Comparison of ENCODE assay signal across 28 cellular contexts in genomic region chrX:97556359-97556758, GRCh38.
"Had no signal": no experiment of that assay in that cellular context is flagged by ENCODE, and none has a peak within 500 bp of the region (broad histone marks: within the 10 kb centered on the region; RNA-seq: fewer than 3 reads in every experiment).

No MANE protein-coding gene starts in this region.

- H3K36me3 ChIP-seq: ascending aorta, MG63 had no signal

- H3K27ac ChIP-seq: ascending aorta, WERI-Rb-1 had no signal

- H3K4me3 Mint-ChIP-seq: activated CD4-positive, alpha-beta T cell treated with anti-CD3 and anti-CD28 coated beads, Interleukin-2, amount 10 ng/mL, durations not matched to agents 24 days and 14 days; activated CD8-positive, alpha-beta T cell treated with anti-CD3 and anti-CD28 coated beads for 36 hours; activated naive CD8-positive, alpha-beta T cell treated with anti-CD3 and anti-CD28 coated beads, Interleukin-2, amount 10 ng/mL, durations not matched to agents 7 days and 5 days; activated T-cell treated with anti-CD3 and anti-CD28 coated beads, Interleukin-2, amount 50 U/mL, for 72 hours; activated T-helper 17 cell treated with anti-CD3 and anti-CD28 coated beads, Interleukin-2, amount 50 U/mL, for 72 hours had no signal

- H3K27me3 Mint-ChIP-seq: activated CD4-positive, alpha-beta T cell treated with anti-CD3 and anti-CD28 coated beads, Interleukin-2, amount 10 ng/mL, durations not matched to agents 24 days and 14 days; activated CD8-positive, alpha-beta T cell treated with anti-CD3 and anti-CD28 coated beads for 36 hours; activated T-helper 17 cell treated with anti-CD3 and anti-CD28 coated beads, Interleukin-2, amount 50 U/mL, for 72 hours had no signal

- H3K9me3 ChIP-seq: ascending aorta, MG63 had no signal

- H3K9me3 Mint-ChIP-seq: activated CD8-positive, alpha-beta T cell treated with anti-CD3 and anti-CD28 coated beads for 36 hours; activated T-cell treated with anti-CD3 and anti-CD28 coated beads, Interleukin-2, amount 50 U/mL, for 72 hours; activated T-helper 17 cell treated with anti-CD3 and anti-CD28 coated beads, Interleukin-2, amount 50 U/mL, for 72 hours had no signal

- DNase-seq: activated CD4-positive, alpha-beta T cell treated with anti-CD3 and anti-CD28 coated beads, Interleukin-2, amount 10 ng/mL, durations not matched to agents 24 days and 14 days; activated CD4-positive, alpha-beta T cell treated with anti-CD3 and anti-CD28 coated beads, Interleukin-2, amount 50 U/mL, for 4 hours; activated CD8-positive, alpha-beta T cell treated with anti-CD3 and anti-CD28 coated beads for 36 hours; activated effector memory CD4-positive, alpha-beta T cell treated with anti-CD3 and anti-CD28 coated beads, Interleukin-2, amount 50 U/mL, for 16 hours; activated naive CD4-positive, alpha-beta T cell; activated naive CD4-positive, alpha-beta T cell treated with anti-CD3 and anti-CD28 coated beads, Interleukin-2, amount 50 U/mL, for 16 hours; activated naive CD8-positive, alpha-beta T cell treated with anti-CD3 and anti-CD28 coated beads, Interleukin-2, amount 10 ng/mL, durations not matched to agents 7 days and 5 days; activated T-cell treated with anti-CD3 and anti-CD28 coated beads, Interleukin-2, amount 50 U/mL, for 1 hour; activated T-cell treated with anti-CD3 and anti-CD28 coated beads, Interleukin-2, amount 50 U/mL, for 72 hours; amygdala; Kasumi-1; KG1; MG63; NCI-H1048; NCI-H1105 treated with DMSO at 0.1 percent for 48 hours; NCI-H1436; NCI-H1694; NCI-H1930; NCI-H2081 treated with DMSO at 0.1 percent for 48 hours; NCI-H226; NCI-H446 treated with DMSO at 0.1 percent for 48 hours; NCI-H524; OCI-M1; Right ventricle myocardium superior; T1000; WERI-Rb-1 had no signal

- ATAC-seq: activated CD8-positive, alpha-beta T cell treated with anti-CD3 and anti-CD28 coated beads for 36 hours; activated T-cell treated with anti-CD3 and anti-CD28 coated beads, Interleukin-2, amount 50 U/mL, for 72 hours; activated T-helper 17 cell treated with anti-CD3 and anti-CD28 coated beads, Interleukin-2, amount 50 U/mL, for 72 hours had no signal

- H3K27ac Mint-ChIP-seq: activated CD4-positive, alpha-beta T cell treated with anti-CD3 and anti-CD28 coated beads, Interleukin-2, amount 10 ng/mL, durations not matched to agents 24 days and 14 days; activated CD8-positive, alpha-beta T cell treated with anti-CD3 and anti-CD28 coated beads for 36 hours; activated naive CD8-positive, alpha-beta T cell treated with anti-CD3 and anti-CD28 coated beads, Interleukin-2, amount 10 ng/mL, durations not matched to agents 7 days and 5 days; activated T-cell treated with anti-CD3 and anti-CD28 coated beads, Interleukin-2, amount 50 U/mL, for 72 hours; activated T-helper 17 cell treated with anti-CD3 and anti-CD28 coated beads, Interleukin-2, amount 50 U/mL, for 72 hours had no signal

- H3K4me1 ChIP-seq: ascending aorta had no signal

- H3K4me1 Mint-ChIP-seq: activated CD4-positive, alpha-beta T cell treated with anti-CD3 and anti-CD28 coated beads, Interleukin-2, amount 10 ng/mL, durations not matched to agents 24 days and 14 days; activated naive CD8-positive, alpha-beta T cell treated with anti-CD3 and anti-CD28 coated beads, Interleukin-2, amount 10 ng/mL, durations not matched to agents 7 days and 5 days; activated T-helper 17 cell treated with anti-CD3 and anti-CD28 coated beads, Interleukin-2, amount 50 U/mL, for 72 hours had no signal

- H3K27me3 ChIP-seq: ascending aorta, MG63 had no signal

- H3K4me3 ChIP-seq: ascending aorta, MG63 had no signal
